Comparison of ENCODE assay signal across 1 cellular context in genomic region chr5:78804995-78805394, GRCh38.
TF ChIP-seq lines count a peak whose summit lies in the region.

No MANE protein-coding gene starts in this region.

TF ChIP-seq in SK-N-SH, 30 proteins besides CTCF, POLR2A, EP300 and RAD21 (continued from another document):
- TF ChIP-seq PBX3 (IDR thresholded peaks at IDR 0.05) (no peak), TEAD4 (IDR thresholded peaks at IDR 0.05; ENCODE audit: borderline replicate concordance, insufficient read depth) (no peak)
- TF ChIP-seq, protein P1, sequence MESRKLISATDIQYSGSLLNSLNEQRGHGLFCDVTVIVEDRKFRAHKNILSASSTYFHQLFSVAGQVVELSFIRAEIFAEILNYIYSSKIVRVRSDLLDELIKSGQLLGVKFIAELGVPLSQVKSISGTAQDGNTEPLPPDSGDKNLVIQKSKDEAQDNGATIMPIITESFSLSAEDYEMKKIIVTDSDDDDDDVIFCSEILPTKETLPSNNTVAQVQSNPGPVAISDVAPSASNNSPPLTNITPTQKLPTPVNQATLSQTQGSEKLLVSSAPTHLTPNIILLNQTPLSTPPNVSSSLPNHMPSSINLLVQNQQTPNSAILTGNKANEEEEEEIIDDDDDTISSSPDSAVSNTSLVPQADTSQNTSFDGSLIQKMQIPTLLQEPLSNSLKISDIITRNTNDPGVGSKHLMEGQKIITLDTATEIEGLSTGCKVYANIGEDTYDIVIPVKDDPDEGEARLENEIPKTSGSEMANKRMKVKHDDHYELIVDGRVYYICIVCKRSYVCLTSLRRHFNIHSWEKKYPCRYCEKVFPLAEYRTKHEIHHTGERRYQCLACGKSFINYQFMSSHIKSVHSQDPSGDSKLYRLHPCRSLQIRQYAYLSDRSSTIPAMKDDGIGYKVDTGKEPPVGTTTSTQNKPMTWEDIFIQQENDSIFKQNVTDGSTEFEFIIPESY (IDR thresholded peaks at IDR 0.05; ENCODE audit: borderline replicate concordance, low read depth) = no peak
TF ChIP-seq in SK-N-SH: peak in this region for 0.
